In the genomic region with DNA sequence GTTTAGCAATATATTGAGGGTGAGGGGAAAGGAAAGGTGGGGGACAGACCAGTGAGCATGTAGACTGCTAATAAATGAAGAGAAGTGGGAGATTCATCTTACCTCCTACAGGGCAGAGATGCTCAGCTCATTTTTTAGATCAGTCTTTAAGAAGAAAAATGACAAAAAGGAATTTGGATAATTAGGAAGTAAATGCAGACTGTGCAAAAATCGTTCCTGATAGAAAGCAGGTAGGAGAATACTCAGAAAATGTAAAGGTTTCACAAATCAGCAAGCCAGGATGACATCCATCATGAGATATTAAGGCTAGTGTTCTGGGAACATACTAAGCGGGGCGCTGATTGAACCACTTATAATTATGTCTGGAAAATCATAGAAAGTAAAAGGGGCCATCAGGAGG, we compare ENCODE assay signal across 17 cellular contexts.
DNase-seq lines count a peak whose midpoint lies in the region; ATAC-seq lines count a peak whose summit lies in the region.
"Had no signal": no experiment of that assay in that cellular context is flagged by ENCODE, and none has a peak within 500 bp of the region (broad histone marks: within the 10 kb centered on the region; RNA-seq: fewer than 3 reads in every experiment).

No MANE protein-coding gene starts in this region.

- ATAC-seq in HG02623 (IDR thresholded peaks at IDR 0.05; ENCODE audit: unreplicated experiment), result no peak
- ATAC-seq in stimulated activated naive CD8-positive, alpha-beta T cell treated with anti-CD3 and anti-CD28 coated beads, Interleukin-15, amount 100 ng/mL, for 72 hours, result no peak

- peaks cover 13% of the 10 kb centered on the region for H3K27me3 Mint-ChIP-seq in activated naive CD4-positive, alpha-beta T cell treated with anti-CD3 and anti-CD28 coated beads for 36 hours (ENCODE audit: low read depth)
- peaks cover 30% of the 10 kb centered on the region for H3K27me3 Mint-ChIP-seq in stimulated activated naive CD8-positive, alpha-beta T cell treated with anti-CD3 and anti-CD28 coated beads, Interleukin-15, amount 100 ng/mL, for 72 hours

- H3K36me3 Mint-ChIP-seq in activated naive CD4-positive, alpha-beta T cell treated with anti-CD3 and anti-CD28 coated beads for 36 hours (ENCODE audit: low read depth), result no peaks in the 10 kb centered on the region
- H3K36me3 Mint-ChIP-seq: CD4-positive, CD25-positive, alpha-beta regulatory T cell had no signal

- intact Hi-C loops in activated naive CD4-positive, alpha-beta T cell treated with anti-CD3 and anti-CD28 coated beads for 36 hours (cut with micrococcal nuclease), result no loop called here

- H3K4me1 Mint-ChIP-seq in activated naive CD4-positive, alpha-beta T cell treated with anti-CD3 and anti-CD28 coated beads for 36 hours (ENCODE audit: low read depth), result peaks cover 18% of the 10 kb centered on the region
- H3K4me1 Mint-ChIP-seq in stimulated activated naive CD8-positive, alpha-beta T cell treated with anti-CD3 and anti-CD28 coated beads, Interleukin-15, amount 100 ng/mL, for 72 hours, result peaks cover 14% of the 10 kb centered on the region

- no peaks in the 10 kb centered on the region for H3K9me3 Mint-ChIP-seq in activated naive CD4-positive, alpha-beta T cell treated with anti-CD3 and anti-CD28 coated beads for 36 hours
- H3K9me3 Mint-ChIP-seq in stimulated activated naive CD8-positive, alpha-beta T cell treated with anti-CD3 and anti-CD28 coated beads, Interleukin-15, amount 100 ng/mL, for 72 hours, result no peaks in the 10 kb centered on the region

- CTCF ChIA-PET in activated naive CD4-positive, alpha-beta T cell treated with anti-CD3 and anti-CD28 coated beads for 36 hours (lab: Charles Lee), result no interaction called here

- H3K27ac ChIP-seq in angular gyrus (ENCODE audit: low read depth, low read length), result peak overlapping the region; percentile 78
- H3K27ac ChIP-seq: KMS-11, PC-9 had no signal

- no peak for DNase-seq in activated naive CD4-positive, alpha-beta T cell treated with anti-CD3 and anti-CD28 coated beads for 36 hours
- DNase-seq in activated naive CD4-positive, alpha-beta T cell (lab: John Stamatoyannopoulos, UW), result no peak
- peak; percentile 14 for DNase-seq in medulla oblongata (ENCODE audit: extremely low spot score)
- DNase-seq in SHP77 (lab: John Stamatoyannopoulos, UW), result no peak
- no peak for DNase-seq in stimulated activated naive CD8-positive, alpha-beta T cell treated with anti-CD3 and anti-CD28 coated beads, Interleukin-15, amount 100 ng/mL, for 72 hours
- DNase-seq: Caco-2, DMS53, NCI-H1048, NCI-H146, NCI-H2081, NCI-H510A treated with DMSO at 0.1 percent for 48 hours, NCI-H82, PC-9 had no signal

- H3K27ac Mint-ChIP-seq in activated naive CD4-positive, alpha-beta T cell treated with anti-CD3 and anti-CD28 coated beads for 36 hours, result peak overlapping the region; percentile 76
- H3K27ac Mint-ChIP-seq in stimulated activated naive CD8-positive, alpha-beta T cell treated with anti-CD3 and anti-CD28 coated beads, Interleukin-15, amount 100 ng/mL, for 72 hours, result no peak overlapping the region

- H3K4me3 Mint-ChIP-seq in activated naive CD4-positive, alpha-beta T cell treated with anti-CD3 and anti-CD28 coated beads for 36 hours, result no peak overlapping the region
- H3K4me3 Mint-ChIP-seq in stimulated activated naive CD8-positive, alpha-beta T cell treated with anti-CD3 and anti-CD28 coated beads, Interleukin-15, amount 100 ng/mL, for 72 hours, result no peak overlapping the region
- H3K4me3 Mint-ChIP-seq: CD4-positive, CD25-positive, alpha-beta regulatory T cell had no signal
